Comparison of ENCODE assay signal across 9 cellular contexts in the genomic region with DNA sequence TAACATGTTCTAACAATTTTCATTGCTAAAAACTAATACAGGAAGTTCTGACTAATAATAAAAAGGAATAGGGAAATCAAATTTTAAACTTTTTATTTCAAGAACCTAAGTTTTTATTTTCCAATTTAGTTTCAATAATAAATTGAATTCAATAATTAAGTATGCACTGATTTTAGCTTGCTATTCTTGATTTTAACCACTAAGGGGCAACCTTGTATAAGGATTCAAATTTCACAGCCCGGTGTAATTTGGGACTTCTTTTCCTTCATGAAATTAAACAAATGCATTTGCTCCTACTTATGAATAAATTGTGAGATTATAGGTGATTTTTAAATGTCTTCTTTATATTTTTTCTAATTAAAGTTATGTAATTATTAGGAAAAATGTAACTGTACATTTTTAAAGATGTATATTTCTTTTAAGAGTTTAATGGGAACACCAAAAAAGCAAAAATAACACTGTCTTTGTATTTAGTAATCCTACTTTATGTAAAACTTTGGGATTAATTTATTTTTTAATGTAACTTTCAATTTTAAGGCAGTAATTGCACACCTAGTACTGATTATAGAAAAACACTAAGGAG.
DNase-seq lines count a peak whose midpoint lies in the region; ATAC-seq, FAIRE-seq and TF ChIP-seq lines count a peak whose summit lies in the region.
"Had no signal": no experiment of that assay in that cellular context is flagged by ENCODE, and none has a peak within 500 bp of the region (broad histone marks: within the 10 kb centered on the region; RNA-seq: fewer than 3 reads in every experiment).

No MANE protein-coding gene starts in this region.

- no peaks in the 10 kb centered on the region for H3K9me3 Mint-ChIP-seq in MCF 10A (ENCODE audit: unreplicated experiment)

- POLR2A ChIA-PET in MCF 10A (lab: Yijun Ruan, JAX): no interaction called here

- H3K4me3 Mint-ChIP-seq in MCF 10A (ENCODE audit: unreplicated experiment): no peak overlapping the region
- H3K4me3 Mint-ChIP-seq: activated naive CD8-positive, alpha-beta T cell had no signal

- H3K27ac Mint-ChIP-seq in MCF 10A (ENCODE audit: low read depth, unreplicated experiment): no peak overlapping the region
- H3K27ac Mint-ChIP-seq: activated naive CD8-positive, alpha-beta T cell had no signal

- CTCF ChIA-PET in MCF 10A (lab: Yijun Ruan, JAX): interaction anchor here (0.7 to 2.9 kb wide), 5 partner anchors 14 to 1425 kb away, joined by 3 to 16 read pairs (median 6); no protein-coding TSS in a partner anchor

- intact Hi-C loops in MCF 10A (cut with micrococcal nuclease): loop anchor here (5.0 to 10.0 kb wide), 2 partner anchors 308 to 1076 kb away; no protein-coding TSS in a partner anchor

- DNase-seq in NCI-H2029 (lab: John Stamatoyannopoulos, UW) (peak; percentile 9), MCF 10A (ENCODE audit: unreplicated experiment) (peak; percentile 22), lung microvascular endothelial cell (ENCODE audit: low read depth in 2 of 2) (peak; percentile 55 to 59), GOT3 (lab: John Stamatoyannopoulos, UW) (no peak)
- no peak for DNase-seq in activated CD4-positive, alpha-beta T cell treated with anti-CD3 and anti-CD28 coated beads for 4 hours

- H3K27me3 Mint-ChIP-seq in MCF 10A (ENCODE audit: insufficient read depth, unreplicated experiment): peaks cover 50% of the 10 kb centered on the region

- H3K4me1 Mint-ChIP-seq in MCF 10A (ENCODE audit: insufficient read depth, unreplicated experiment): no peaks in the 10 kb centered on the region

- no TSS peak for BruUV-seq in MCF 10A (replicated peaks; lab: Mats Ljungman, UMichigan)

- H3K36me3 Mint-ChIP-seq in MCF 10A (ENCODE audit: insufficient read depth, unreplicated experiment): no peaks in the 10 kb centered on the region
- H3K36me3 Mint-ChIP-seq: activated naive CD8-positive, alpha-beta T cell had no signal

- FAIRE-seq in A204.1 (lab: Jason Lieb, UNC): peak; percentile 98

- ATAC-seq in GM18909 (IDR thresholded peaks at IDR 0.05; ENCODE audit: poor library complexity, unreplicated experiment): no peak

- TF ChIP-seq CTCF in GM12872 (IDR thresholded peaks at IDR 0.05; ENCODE audit: insufficient read depth, low read depth, low read length): 0 out of 3 replicates have a peak, but pooled peaks have one; percentile 29
- TF ChIP-seq CTCF in MCF 10A (IDR thresholded peaks at IDR 0.05; ENCODE audit: unreplicated experiment): peak; percentile 49

Comparison
In these comparisons a context has a peak if more than half of its experiments do, and no peak if none do; other contexts are left out.
1. DNase-seq: peak in NCI-H2029 (single experiment), MCF 10A (single experiment) and lung microvascular endothelial cell (2 of 2); none in GOT3 (single experiment) and activated CD4-positive, alpha-beta T cell treated with anti-CD3 and anti-CD28 coated beads for 4 hours (0 of 2).